17 cellular contexts compared by ENCODE assay signal in genomic region chr4:151957163-151957562, GRCh38.
DNase-seq lines count a peak whose midpoint lies in the region; ATAC-seq and TF ChIP-seq lines count a peak whose summit lies in the region.
"Had no signal": no experiment of that assay in that cellular context is flagged by ENCODE, and none has a peak within 500 bp of the region (broad histone marks: within the 10 kb centered on the region; RNA-seq: fewer than 3 reads in every experiment).

No MANE protein-coding gene starts in this region.

- H3K27me3 Mint-ChIP-seq in progenitor cell of endocrine pancreas: peaks cover 15% of the 10 kb centered on the region
- H3K27me3 Mint-ChIP-seq: activated naive CD8-positive, alpha-beta T cell; activated T-cell treated with anti-CD3 and anti-CD28 coated beads, Interleukin-2, amount 50 U/mL, for 24 hours had no signal

- H3K4me3 ChIP-seq in H7 (ENCODE audit: insufficient read depth, low read depth, low read length): no peak overlapping the region
- H3K4me3 ChIP-seq in astrocyte of the cerebellum (ENCODE audit: low read depth, low read length): no peak overlapping the region
- H3K4me3 ChIP-seq in hepatocyte: no peak overlapping the region
- no peak overlapping the region for H3K4me3 ChIP-seq in body of pancreas
- H3K4me3 ChIP-seq: SJSA1 had no signal

- H3K9me3 ChIP-seq in hepatocyte (ENCODE audit: low read depth) (no peaks in the 10 kb centered on the region), body of pancreas (no peaks in the 10 kb centered on the region)
- H3K9me3 ChIP-seq: SJSA1 had no signal

- ATAC-seq in body of pancreas (no peak), HG03097 (IDR thresholded peaks at IDR 0.05; ENCODE audit: low FRiP score, unreplicated experiment) (no peak)
- ATAC-seq: natural killer cell had no signal

- peak overlapping the region; percentile 6 for H3K4me2 ChIP-seq in hepatocyte

- H3K79me2 ChIP-seq in hepatocyte: no peaks in the 10 kb centered on the region

- H3K4me1 ChIP-seq in hepatocyte (ENCODE audit: insufficient read depth): peaks cover 8% of the 10 kb centered on the region
- no peaks in the 10 kb centered on the region for H3K4me1 ChIP-seq in body of pancreas
- H3K4me1 ChIP-seq: SJSA1 had no signal

- DNase-seq in H7: peak; percentile 50
- DNase-seq in astrocyte of the cerebellum (ENCODE audit: low read depth): peak; percentile 2
- DNase-seq in hepatocyte (ENCODE audit: low spot score): peak; percentile 38
- DNase-seq in progenitor cell of endocrine pancreas (ENCODE audit: low spot score, unreplicated experiment): peak; percentile 13
- DNase-seq in NOMO-1 (lab: John Stamatoyannopoulos, UW; ENCODE audit: unreplicated experiment in 2 of 2): no peak
- DNase-seq in body of pancreas: no peak
- no peak for DNase-seq in activated T-cell treated with anti-CD3 and anti-CD28 coated beads, Interleukin-2, amount 50 U/mL, for 1 hour
- DNase-seq: activated CD4-positive, alpha-beta T cell treated with anti-CD3 and anti-CD28 coated beads for 48 hours; activated T-cell treated with anti-CD3 and anti-CD28 coated beads, Interleukin-2, amount 50 U/mL, for 24 hours; glutamatergic neuron; natural killer cell; NCI-H2107; T1000 had no signal

- TF ChIP-seq CTCF in astrocyte of the cerebellum (IDR thresholded peaks at IDR 0.05; ENCODE audit: low read depth, low read length, missing control alignments): no peak
- no peak for TF ChIP-seq CTCF in hepatocyte (IDR thresholded peaks at IDR 0.05; ENCODE audit: poor library complexity)
- peak; percentile 34 for TF ChIP-seq CTCF in progenitor cell of endocrine pancreas (IDR thresholded peaks at IDR 0.05; ENCODE audit: unreplicated experiment)
- TF ChIP-seq CTCF in body of pancreas (IDR thresholded peaks at IDR 0.05): no peak

- H3K27ac ChIP-seq in hepatocyte (peak overlapping the region; percentile 57), body of pancreas (no peak overlapping the region)
- H3K27ac ChIP-seq: SJSA1 had no signal

- H3K4me3 Mint-ChIP-seq in progenitor cell of endocrine pancreas (ENCODE audit: low read depth): no peak overlapping the region
- H3K4me3 Mint-ChIP-seq: activated naive CD8-positive, alpha-beta T cell; activated T-cell treated with anti-CD3 and anti-CD28 coated beads, Interleukin-2, amount 50 U/mL, for 24 hours; B cell; natural killer cell had no signal

- H3K4me1 Mint-ChIP-seq in progenitor cell of endocrine pancreas (ENCODE audit: low read depth): peaks cover 15% of the 10 kb centered on the region
- H3K4me1 Mint-ChIP-seq: B cell, natural killer cell had no signal

- H4K20me1 ChIP-seq in hepatocyte (ENCODE audit: insufficient read depth, poor library complexity, severe bottlenecking): no peaks in the 10 kb centered on the region

- no peaks in the 10 kb centered on the region for H3K9me3 Mint-ChIP-seq in progenitor cell of endocrine pancreas (ENCODE audit: low read depth)
- H3K9me3 Mint-ChIP-seq: natural killer cell had no signal

- H3K27ac Mint-ChIP-seq in progenitor cell of endocrine pancreas: peak overlapping the region; percentile 12
- H3K27ac Mint-ChIP-seq: activated naive CD8-positive, alpha-beta T cell; activated T-cell treated with anti-CD3 and anti-CD28 coated beads, Interleukin-2, amount 50 U/mL, for 24 hours; B cell; natural killer cell had no signal

- intact Hi-C loops in body of pancreas (cut with DNase I): no loop called here

- H3K27me3 ChIP-seq in H7 (ENCODE audit: control insufficient read depth, insufficient read depth, low read length): no peaks in the 10 kb centered on the region
- H3K27me3 ChIP-seq in hepatocyte: no peaks in the 10 kb centered on the region
- no peaks in the 10 kb centered on the region for H3K27me3 ChIP-seq in body of pancreas
- H3K27me3 ChIP-seq: SJSA1 had no signal

- no peaks in the 10 kb centered on the region for H3K36me3 ChIP-seq in H7 (replicated peaks; ENCODE audit: control insufficient read depth, insufficient read depth, low read length)
- no peaks in the 10 kb centered on the region for H3K36me3 ChIP-seq in hepatocyte (replicated peaks; ENCODE audit: insufficient read depth, low read depth)
- H3K36me3 ChIP-seq in body of pancreas (replicated peaks in 1 of 2; ENCODE audit: insufficient read depth in 1 of 2, low read depth in 2 of 2): no peaks in the 10 kb centered on the region
- H3K36me3 ChIP-seq: SJSA1 had no signal

- no peak for TF ChIP-seq POLR2A in body of pancreas (IDR thresholded peaks at IDR 0.05)

- WGBS in hepatocyte (ENCODE audit: low lambda C conversion rate, missing lambda C conversion rate): 14% methylated on average over 5 of the region's 5 CpGs
- 17 to 33% methylated on average over 5 of the region's 5 CpGs for WGBS in body of pancreas, 2 donors

- H2AFZ ChIP-seq in hepatocyte: no peak overlapping the region

- H3K36me3 Mint-ChIP-seq in progenitor cell of endocrine pancreas (ENCODE audit: insufficient read depth): no peaks in the 10 kb centered on the region
- H3K36me3 Mint-ChIP-seq: natural killer cell had no signal

- in situ Hi-C loops in astrocyte of the cerebellum (cut with HindIII; ENCODE audit: low sequenced_read_pairs): no loop called here

- H3K9me2 ChIP-seq in hepatocyte (replicated peaks; ENCODE audit: insufficient read depth): no peaks in the 10 kb centered on the region

Comparison
In these comparisons a context has a peak if more than half of its experiments do, and no peak if none do; other contexts are left out.
1. DNase-seq: peak in H7 (single experiment), astrocyte of the cerebellum (single experiment), hepatocyte (single experiment) and progenitor cell of endocrine pancreas (single experiment); none in NOMO-1 (0 of 2), body of pancreas (0 of 4) and activated T-cell treated with anti-CD3 and anti-CD28 coated beads, Interleukin-2, amount 50 U/mL, for 1 hour (single experiment).